ENCODE assay signal across 1 cellular context in genomic region chr5:124446125-124446524, GRCh38.
TF ChIP-seq lines count a peak whose summit lies in the region.

No MANE protein-coding gene starts in this region.

TF ChIP-seq in GM23338, 12 proteins besides CTCF, POLR2A, EP300 and RAD21 (continued from another document):
- TF ChIP-seq REST (IDR thresholded peaks at IDR 0.05; ENCODE audit: unreplicated experiment) (no peak), JUNB (IDR thresholded peaks at IDR 0.05; ENCODE audit: unreplicated experiment) (no peak), CREB1 (CRISPR knock-in tag; IDR thresholded peaks at IDR 0.05; ENCODE audit: low read depth) (no peak), ETS1 (IDR thresholded peaks at IDR 0.05) (no peak), POLR2AphosphoS5 (IDR thresholded peaks at IDR 0.05; ENCODE audit: low read depth) (no peak), STAT1 (IDR thresholded peaks at IDR 0.05; ENCODE audit: unreplicated experiment) (no peak)
